ENCODE assay signal across 15 cellular contexts in the genomic region with DNA sequence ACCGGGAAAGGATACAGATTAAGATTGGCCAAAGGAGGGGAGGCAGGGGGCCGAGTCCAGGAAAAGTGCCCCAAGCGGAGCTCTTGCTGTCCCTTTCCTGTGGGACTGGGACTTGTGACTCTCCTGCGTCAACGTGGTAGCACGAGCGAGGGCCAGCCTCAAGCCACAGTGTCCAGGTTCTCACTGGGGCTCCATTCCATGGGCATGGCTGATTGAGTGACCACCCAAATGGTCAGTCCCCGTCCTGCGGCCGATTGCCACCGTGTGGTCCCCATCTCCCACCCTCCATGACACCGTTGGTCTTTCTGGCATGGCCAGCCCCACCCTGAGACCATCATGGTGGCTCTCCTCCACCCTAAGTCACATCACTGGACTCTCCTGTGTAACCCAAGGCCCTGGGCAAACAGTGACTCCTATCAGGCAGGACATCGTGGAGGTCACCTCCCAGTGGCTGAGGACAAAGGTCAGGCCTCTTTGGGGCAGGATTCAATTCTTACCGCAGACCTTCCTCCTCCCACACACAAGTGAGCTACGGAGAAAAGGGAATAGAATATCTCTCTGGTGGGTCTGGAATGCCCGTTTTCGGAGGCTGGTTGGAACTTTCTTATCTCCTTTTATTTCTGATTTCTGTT.
"Had no signal": no experiment of that assay in that cellular context is flagged by ENCODE, and none has a peak within 500 bp of the region (broad histone marks: within the 10 kb centered on the region; RNA-seq: fewer than 3 reads in every experiment).

No MANE protein-coding gene starts in this region.

- H3K27me3 ChIP-seq: pancreas, thyroid gland had no signal

- DNase-seq: activated CD4-positive, alpha-beta memory T cell treated with anti-CD3 and anti-CD28 coated beads for 36 hours; activated gamma-delta T cell; activated T-cell treated with anti-CD3 and anti-CD28 coated beads, Interleukin-2, amount 50 U/mL, for 24 hours; effector CD4-positive, alpha-beta T cell; heart right ventricle; kidney glomerular epithelial cell; left ventricle myocardium inferior; stimulated activated CD4-positive, alpha-beta T cell treated with anti-CD3 and anti-CD28 coated beads, Interleukin-4, amount 100 ng/mL, for 4 hours; thyroid gland had no signal

- H3K36me3 ChIP-seq: ascending aorta, gastroesophageal sphincter, heart right ventricle, left ventricle myocardium inferior, pancreas, thyroid gland had no signal

- H3K4me1 ChIP-seq: ascending aorta, pancreas had no signal

- H3K9me3 ChIP-seq: ascending aorta, gastroesophageal sphincter, heart right ventricle, left ventricle myocardium inferior, pancreas, thyroid gland had no signal

- FAIRE-seq: pancreas, TTC549 had no signal

- H3K4me3 ChIP-seq: ascending aorta, gastroesophageal sphincter, heart right ventricle, left ventricle myocardium inferior, pancreas, thyroid gland had no signal

- ATAC-seq: gastroesophageal sphincter; heart right ventricle; pancreas; sciatic nerve; stimulated activated memory B cell treated with anti-CD40 and anti-IgM and Interleukin-4, amounts not matched to agents 10 μg/mL and 1 μg/mL and 100 μg/mL, for 72 hours had no signal

- H3K27ac ChIP-seq: ascending aorta, gastroesophageal sphincter, heart right ventricle, left ventricle myocardium inferior, pancreas, thyroid gland had no signal
